ENCODE assay signal across 14 cellular contexts in genomic region chr16:57148481-57148880, GRCh38. TPM values are rescaled to one million over a fixed set of nuclear protein-coding genes. Genes with fewer than 3 reads are reported as not detected.
DNase-seq lines count a peak whose midpoint lies in the region; ATAC-seq and TF ChIP-seq lines count a peak whose summit lies in the region.
"Had no signal": no experiment of that assay in that cellular context is flagged by ENCODE, and none has a peak within 500 bp of the region (broad histone marks: within the 10 kb centered on the region; RNA-seq: fewer than 3 reads in every experiment).

No MANE protein-coding gene starts in this region.

- H3K4me3 ChIP-seq in left lung, result no peak overlapping the region
- H3K4me3 ChIP-seq: K562, tibial nerve had no signal

- intact Hi-C loops in activated CD8-positive, alpha-beta T cell treated with anti-CD3 and anti-CD28 coated beads for 36 hours (cut with micrococcal nuclease), result no loop called here
- intact Hi-C loops in left lung (cut with DNase I), result no loop called here

- H3K4me1 ChIP-seq in left lung, result peaks cover 5 to 57% of the 10 kb centered on the region in 2 donors

- TF ChIP-seq CTCF in activated CD8-positive, alpha-beta T cell treated with anti-CD3 and anti-CD28 coated beads for 36 hours (IDR thresholded peaks at IDR 0.05), result no peak
- TF ChIP-seq CTCF in VCaP (conservative IDR thresholded peaks at IDR 0.05) (no peak), left lung (IDR thresholded peaks at IDR 0.05) (no peak)

- peaks cover 24% of the 10 kb centered on the region for H3K4me1 Mint-ChIP-seq in activated CD8-positive, alpha-beta T cell treated with anti-CD3 and anti-CD28 coated beads for 36 hours (ENCODE audit: low read depth)
- peaks cover 26% of the 10 kb centered on the region for H3K4me1 Mint-ChIP-seq in activated CD8-positive, alpha-beta T cell treated with anti-CD3 and anti-CD28 coated beads, Interleukin-2, amount 10 ng/mL, durations not matched to agents 7 days and 5 days (ENCODE audit: low read depth)
- peaks cover 22% of the 10 kb centered on the region for H3K4me1 Mint-ChIP-seq in stimulated activated memory B cell treated with anti-CD40 and anti-IgM and Interleukin-4, amounts not matched to agents 10 μg/mL and 1 μg/mL and 100 μg/mL, for 72 hours

- H3K27ac Mint-ChIP-seq in activated CD8-positive, alpha-beta T cell treated with anti-CD3 and anti-CD28 coated beads for 36 hours, result peak overlapping the region; percentile 1
- no peak overlapping the region for H3K27ac Mint-ChIP-seq in activated CD8-positive, alpha-beta T cell treated with anti-CD3 and anti-CD28 coated beads, Interleukin-2, amount 10 ng/mL, durations not matched to agents 7 days and 5 days
- peak overlapping the region; percentile 0 for H3K27ac Mint-ChIP-seq in stimulated activated memory B cell treated with anti-CD40 and anti-IgM and Interleukin-4, amounts not matched to agents 10 μg/mL and 1 μg/mL and 100 μg/mL, for 72 hours

- H3K27ac ChIP-seq in VCaP (peak overlapping the region; percentile 72), left lung (peak overlapping the region; percentile 44 to 67)

- H3K9me3 ChIP-seq in left lung, result no peaks in the 10 kb centered on the region
- H3K9me3 ChIP-seq: tibial nerve had no signal

- no peak overlapping the region for H3K4me3 Mint-ChIP-seq in activated CD8-positive, alpha-beta T cell treated with anti-CD3 and anti-CD28 coated beads for 36 hours
- H3K4me3 Mint-ChIP-seq in activated CD8-positive, alpha-beta T cell treated with anti-CD3 and anti-CD28 coated beads, Interleukin-2, amount 10 ng/mL, durations not matched to agents 7 days and 5 days, result no peak overlapping the region
- no peak overlapping the region for H3K4me3 Mint-ChIP-seq in stimulated activated memory B cell treated with anti-CD40 and anti-IgM and Interleukin-4, amounts not matched to agents 10 μg/mL and 1 μg/mL and 100 μg/mL, for 72 hours

- POLR2A ChIA-PET in activated CD8-positive, alpha-beta T cell treated with anti-CD3 and anti-CD28 coated beads for 36 hours (lab: Charles Lee), result interaction anchor here (0.9 to 2.4 kb wide), 4 partner anchors 8 to 81 kb away, joined by 3 to 7 read pairs (median 4); no protein-coding TSS in a partner anchor
- POLR2A ChIA-PET in activated CD8-positive, alpha-beta T cell treated with anti-CD3 and anti-CD28 coated beads, Interleukin-2, amount 10 ng/mL, durations not matched to agents 7 days and 5 days (lab: Charles Lee), result interaction anchor here (1.1 to 1.6 kb wide), 2 partner anchors 19 to 67 kb away, joined by 3 to 4 read pairs; no protein-coding TSS in a partner anchor

- H3K36me3 Mint-ChIP-seq in activated CD8-positive, alpha-beta T cell treated with anti-CD3 and anti-CD28 coated beads for 36 hours (ENCODE audit: low read depth), result peaks cover 15% of the 10 kb centered on the region
- peaks cover 16% of the 10 kb centered on the region for H3K36me3 Mint-ChIP-seq in activated CD8-positive, alpha-beta T cell treated with anti-CD3 and anti-CD28 coated beads, Interleukin-2, amount 10 ng/mL, durations not matched to agents 7 days and 5 days (ENCODE audit: low read depth)
- peaks cover 16% of the 10 kb centered on the region for H3K36me3 Mint-ChIP-seq in stimulated activated memory B cell treated with anti-CD40 and anti-IgM and Interleukin-4, amounts not matched to agents 10 μg/mL and 1 μg/mL and 100 μg/mL, for 72 hours

- CTCF ChIA-PET in activated CD8-positive, alpha-beta T cell treated with anti-CD3 and anti-CD28 coated beads for 36 hours (lab: Charles Lee), result interaction anchor here (1.0 to 2.2 kb wide), 4 partner anchors 11 to 64 kb away, joined by 3 to 6 read pairs (median 4); partner anchors contain the start of gene CPNE2
- CTCF ChIA-PET in activated CD8-positive, alpha-beta T cell treated with anti-CD3 and anti-CD28 coated beads, Interleukin-2, amount 10 ng/mL, durations not matched to agents 7 days and 5 days (lab: Charles Lee), result interaction anchor here (1.2 kb wide), 1 partner anchor 55 kb away, joined by 5 read pairs; the partner anchor contains the start of gene CPNE2

- H3K27me3 ChIP-seq in left lung, result no peaks in the 10 kb centered on the region
- H3K27me3 ChIP-seq: tibial nerve had no signal

- ATAC-seq in activated CD8-positive, alpha-beta T cell treated with anti-CD3 and anti-CD28 coated beads for 36 hours, result no peak
- no peak for ATAC-seq in activated CD8-positive, alpha-beta T cell treated with anti-CD3 and anti-CD28 coated beads, Interleukin-2, amount 10 ng/mL, durations not matched to agents 7 days and 5 days
- ATAC-seq in left lung (no peak), HG02970 (IDR thresholded peaks at IDR 0.05; ENCODE audit: low FRiP score, unreplicated experiment) (no peak), GM21381 (IDR thresholded peaks at IDR 0.05; ENCODE audit: unreplicated experiment) (no peak)
- no peak for ATAC-seq in stimulated activated memory B cell treated with anti-CD40 and anti-IgM and Interleukin-4, amounts not matched to agents 10 μg/mL and 1 μg/mL and 100 μg/mL, for 72 hours
- ATAC-seq: K562 had no signal

- no peak for DNase-seq in activated CD8-positive, alpha-beta T cell treated with anti-CD3 and anti-CD28 coated beads for 36 hours
- no peak for DNase-seq in activated CD8-positive, alpha-beta T cell treated with anti-CD3 and anti-CD28 coated beads, Interleukin-2, amount 10 ng/mL, durations not matched to agents 7 days and 5 days
- DNase-seq in left lung, result peak in 1 of 2 donors; percentile 10
- no peak for DNase-seq in SKM-1 (lab: John Stamatoyannopoulos, UW; ENCODE audit: unreplicated experiment)
- DNase-seq: 8988T; activated naive CD4-positive, alpha-beta T cell treated with Interleukin-2 at 50 U/mL for 16 hours; DMS 273 treated with DMSO at 0.1 percent for 48 hours; NCI-H1694 had no signal

- peaks cover 0 to 29% of the 10 kb centered on the region in 2 donors for H3K36me3 ChIP-seq in left lung

- no peaks in the 10 kb centered on the region for H3K9me3 Mint-ChIP-seq in activated CD8-positive, alpha-beta T cell treated with anti-CD3 and anti-CD28 coated beads for 36 hours
- H3K9me3 Mint-ChIP-seq in activated CD8-positive, alpha-beta T cell treated with anti-CD3 and anti-CD28 coated beads, Interleukin-2, amount 10 ng/mL, durations not matched to agents 7 days and 5 days (ENCODE audit: insufficient read depth), result no peaks in the 10 kb centered on the region
- no peaks in the 10 kb centered on the region for H3K9me3 Mint-ChIP-seq in stimulated activated memory B cell treated with anti-CD40 and anti-IgM and Interleukin-4, amounts not matched to agents 10 μg/mL and 1 μg/mL and 100 μg/mL, for 72 hours

- no peaks in the 10 kb centered on the region for H3K27me3 Mint-ChIP-seq in activated CD8-positive, alpha-beta T cell treated with anti-CD3 and anti-CD28 coated beads for 36 hours
- no peaks in the 10 kb centered on the region for H3K27me3 Mint-ChIP-seq in activated CD8-positive, alpha-beta T cell treated with anti-CD3 and anti-CD28 coated beads, Interleukin-2, amount 10 ng/mL, durations not matched to agents 7 days and 5 days (ENCODE audit: low read depth)
- no peaks in the 10 kb centered on the region for H3K27me3 Mint-ChIP-seq in stimulated activated memory B cell treated with anti-CD40 and anti-IgM and Interleukin-4, amounts not matched to agents 10 μg/mL and 1 μg/mL and 100 μg/mL, for 72 hours

RNA-seq across cellular contexts. Expression of gene PSME3IP1, which starts 37.4 kb away (rescaled TPM):
- 100 to 1,000 TPM; 101 to 103 TPM for total RNA-seq in activated CD8-positive, alpha-beta T cell treated with anti-CD3 and anti-CD28 coated beads for 36 hours
- total RNA-seq in activated CD8-positive, alpha-beta T cell treated with anti-CD3 and anti-CD28 coated beads, Interleukin-2, amount 10 ng/mL, durations not matched to agents 7 days and 5 days, result 100 to 1,000 TPM; 106 to 113 TPM
- 10 to 100 TPM; 53.1 to 71.8 TPM for total RNA-seq in left lung

RNA-seq across cellular contexts. Expression of gene RSPRY1, which starts 37.6 kb away (rescaled TPM):
- 10 to 100 TPM; 24.5 to 29.4 TPM for total RNA-seq in activated CD8-positive, alpha-beta T cell treated with anti-CD3 and anti-CD28 coated beads for 36 hours
- 10 to 100 TPM; 30.9 to 35.8 TPM for total RNA-seq in activated CD8-positive, alpha-beta T cell treated with anti-CD3 and anti-CD28 coated beads, Interleukin-2, amount 10 ng/mL, durations not matched to agents 7 days and 5 days
- total RNA-seq in left lung, result 10 to 100 TPM; 32.5 to 36.6 TPM

RNA-seq across cellular contexts. Expression of gene CPNE2, which starts 56.1 kb away (rescaled TPM):
- total RNA-seq in activated CD8-positive, alpha-beta T cell treated with anti-CD3 and anti-CD28 coated beads for 36 hours, result 10 to 100 TPM; 18.6 to 20.6 TPM
- 10 to 100 TPM; 11.3 to 12.5 TPM for total RNA-seq in activated CD8-positive, alpha-beta T cell treated with anti-CD3 and anti-CD28 coated beads, Interleukin-2, amount 10 ng/mL, durations not matched to agents 7 days and 5 days
- total RNA-seq in left lung, result 10 to 100 TPM; 49.4 to 49.9 TPM
